16 cellular contexts compared by ENCODE assay signal in genomic region chr4:72591547-72591946, GRCh38. TPM values are rescaled to one million over a fixed set of nuclear protein-coding genes. Genes with fewer than 3 reads are reported as not detected.
A peak's percentile ranks its signal among the peaks of the same experiment; 100 is the strongest.
DNase-seq lines count a peak whose midpoint lies in the region; ATAC-seq and TF ChIP-seq lines count a peak whose summit lies in the region.
"Had no signal": no experiment of that assay in that cellular context is flagged by ENCODE, and none has a peak within 500 bp of the region (broad histone marks: within the 10 kb centered on the region; RNA-seq: fewer than 3 reads in every experiment).

No MANE protein-coding gene starts in this region.

- H3K27ac ChIP-seq in fibroblast of lung (ENCODE audit: insufficient read depth, low read length) (no peak overlapping the region), brain microvascular endothelial cell (no peak overlapping the region)
- H3K27ac ChIP-seq: BLaER1, RWPE1 had no signal

- no peaks in the 10 kb centered on the region for H3K79me2 ChIP-seq in fibroblast of lung (ENCODE audit: control insufficient read depth, insufficient read depth, low read length)

- ATAC-seq in SK-N-SH treated with all-trans-retinoic acid at 6 μM for 48 hours (peak; percentile 84), HG02885 (IDR thresholded peaks at IDR 0.05; ENCODE audit: poor library complexity, unreplicated experiment) (no peak), GM21447 (IDR thresholded peaks at IDR 0.05; ENCODE audit: unreplicated experiment) (no peak)
- ATAC-seq: CD8-positive, alpha-beta T cell had no signal

- no peak for TF ChIP-seq POLR2A in erythroblast (IDR thresholded peaks at IDR 0.05; ENCODE audit: low read length)

- no peak overlapping the region for H3K9ac ChIP-seq in fibroblast of lung (ENCODE audit: insufficient read depth, low read length)
- H3K9ac ChIP-seq: BLaER1 had no signal

- no peak overlapping the region for H2AFZ ChIP-seq in fibroblast of lung (ENCODE audit: low read length)

- no peaks in the 10 kb centered on the region for H4K20me1 ChIP-seq in fibroblast of lung (ENCODE audit: control insufficient read depth, extremely low read depth, insufficient read depth, low read length)
- H4K20me1 ChIP-seq: BLaER1 had no signal

- H3K27me3 ChIP-seq in fibroblast of lung (ENCODE audit: control insufficient read depth, insufficient read depth, low read length) (no peaks in the 10 kb centered on the region), brain microvascular endothelial cell (replicated peaks) (no peaks in the 10 kb centered on the region)
- H3K27me3 ChIP-seq: BLaER1 had no signal

- peak; percentile 88 for DNase-seq in COLO829 (ENCODE audit: low spot score)
- DNase-seq in fibroblast of lung (ENCODE audit: low read depth in 2 of 2) = peak in 1 of 2 donors; percentile 21
- DNase-seq in erythroblast (lab: John Stamatoyannopoulos, UW) = no peak
- no peak for DNase-seq in brain microvascular endothelial cell
- DNase-seq: CD8-positive, alpha-beta T cell; H9; MV-4-11; NCI-H1436; NCI-H2029; NCI-H2171; NCI-H446 had no signal

- H3K36me3 ChIP-seq in fibroblast of lung (ENCODE audit: control insufficient read depth, insufficient read depth, low read length) = no peaks in the 10 kb centered on the region
- H3K36me3 ChIP-seq in brain microvascular endothelial cell (replicated peaks) = no peaks in the 10 kb centered on the region
- H3K36me3 ChIP-seq: BLaER1 had no signal

- no peaks in the 10 kb centered on the region for H3K4me1 ChIP-seq in fibroblast of lung (ENCODE audit: control insufficient read depth, extremely low read depth, insufficient read depth, low read length)
- H3K4me1 ChIP-seq: BLaER1 had no signal

- in situ Hi-C loops in brain microvascular endothelial cell (cut with HindIII; ENCODE audit: low pct_ligation_motif_present, low sequenced_read_pairs) = no loop called here

- peak overlapping the region; percentile 7 for H3K4me2 ChIP-seq in fibroblast of lung (ENCODE audit: extremely low read depth, insufficient read depth, low read length)
- H3K4me2 ChIP-seq: BLaER1 had no signal

- H3K9me3 ChIP-seq in fibroblast of lung (ENCODE audit: control insufficient read depth, insufficient read depth, low read depth, low read length) = no peaks in the 10 kb centered on the region

- TF ChIP-seq CTCF in fibroblast of lung (conservative IDR thresholded peaks at IDR 0.05 in 1 of 2, IDR thresholded peaks at IDR 0.05 in 1 of 2; ENCODE audit: low read depth in 1 of 2, low read length in 2 of 2) (no peak), brain microvascular endothelial cell (IDR thresholded peaks at IDR 0.05; ENCODE audit: low read depth, low read length, missing control alignments) (no peak)

- no peak overlapping the region for H3K4me3 ChIP-seq in fibroblast of lung (replicated peaks in 1 of 4; ENCODE audit: control extremely low read depth in 1 of 4, insufficient read depth in 1 of 4, low read depth in 3 of 4, low read length in 4 of 4)
- H3K4me3 ChIP-seq in brain microvascular endothelial cell (ENCODE audit: low read depth, low read length) = no peak overlapping the region
- H3K4me3 ChIP-seq: BLaER1 had no signal

TF ChIP-seq in SK-N-SH treated with all-trans-retinoic acid at 6 μM for 48 hours, 23 proteins besides CTCF, POLR2A, EP300 and RAD21:
- TF ChIP-seq CSRNP3 (CRISPR knock-in tag; IDR thresholded peaks at IDR 0.05) (no peak), TCF4 (CRISPR knock-in tag; IDR thresholded peaks at IDR 0.05; ENCODE audit: borderline replicate concordance) (peak; percentile 38; the same call in 1 of the 2 replicates)
TF ChIP-seq in SK-N-SH treated with all-trans-retinoic acid at 6 μM for 48 hours: peak in this region for 1.

RNA-seq across cellular contexts. Expression of gene ADAMTS3, which starts 22.5 kb away (rescaled TPM):
- 2.1 TPM in 2 replicates for total RNA-seq in fibroblast of lung
- 0.86 and 1.7 TPM in 2 replicates for polyA plus RNA-seq in fibroblast of lung
- polyA plus RNA-seq in fibroblast of lung (2012) = 0.72 and 1.5 TPM in 2 replicates
- polyA minus RNA-seq in fibroblast of lung (ENCODE audit: low replicate concordance) = 0.59 and 2.2 TPM in 2 replicates
- total RNA-seq: CD8-positive, alpha-beta T cell had no signal
